Comparison of ENCODE assay signal across 1 cellular context in genomic region chr2:105238664-105239240, GRCh38.
TF ChIP-seq lines count a peak whose summit lies in the region.

No MANE protein-coding gene starts in this region.

TF ChIP-seq in SK-N-SH treated with all-trans-retinoic acid at 6 μM for 48 hours, 23 proteins besides CTCF, POLR2A, EP300 and RAD21 (continued from another document):
- TF ChIP-seq, protein P1, sequence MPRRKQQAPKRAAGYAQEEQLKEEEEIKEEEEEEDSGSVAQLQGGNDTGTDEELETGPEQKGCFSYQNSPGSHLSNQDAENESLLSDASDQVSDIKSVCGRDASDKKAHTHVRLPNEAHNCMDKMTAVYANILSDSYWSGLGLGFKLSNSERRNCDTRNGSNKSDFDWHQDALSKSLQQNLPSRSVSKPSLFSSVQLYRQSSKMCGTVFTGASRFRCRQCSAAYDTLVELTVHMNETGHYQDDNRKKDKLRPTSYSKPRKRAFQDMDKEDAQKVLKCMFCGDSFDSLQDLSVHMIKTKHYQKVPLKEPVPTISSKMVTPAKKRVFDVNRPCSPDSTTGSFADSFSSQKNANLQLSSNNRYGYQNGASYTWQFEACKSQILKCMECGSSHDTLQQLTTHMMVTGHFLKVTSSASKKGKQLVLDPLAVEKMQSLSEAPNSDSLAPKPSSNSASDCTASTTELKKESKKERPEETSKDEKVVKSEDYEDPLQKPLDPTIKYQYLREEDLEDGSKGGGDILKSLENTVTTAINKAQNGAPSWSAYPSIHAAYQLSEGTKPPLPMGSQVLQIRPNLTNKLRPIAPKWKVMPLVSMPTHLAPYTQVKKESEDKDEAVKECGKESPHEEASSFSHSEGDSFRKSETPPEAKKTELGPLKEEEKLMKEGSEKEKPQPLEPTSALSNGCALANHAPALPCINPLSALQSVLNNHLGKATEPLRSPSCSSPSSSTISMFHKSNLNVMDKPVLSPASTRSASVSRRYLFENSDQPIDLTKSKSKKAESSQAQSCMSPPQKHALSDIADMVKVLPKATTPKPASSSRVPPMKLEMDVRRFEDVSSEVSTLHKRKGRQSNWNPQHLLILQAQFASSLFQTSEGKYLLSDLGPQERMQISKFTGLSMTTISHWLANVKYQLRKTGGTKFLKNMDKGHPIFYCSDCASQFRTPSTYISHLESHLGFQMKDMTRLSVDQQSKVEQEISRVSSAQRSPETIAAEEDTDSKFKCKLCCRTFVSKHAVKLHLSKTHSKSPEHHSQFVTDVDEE (CRISPR knock-in tag; IDR thresholded peaks at IDR 0.05), result no peak
- no peak for TF ChIP-seq SNAI2 (CRISPR knock-in tag; IDR thresholded peaks at IDR 0.05)
- no peak for TF ChIP-seq CSRNP3 (CRISPR knock-in tag; IDR thresholded peaks at IDR 0.05)
